1 cellular context compared by ENCODE assay signal in genomic region chr15:38796589-38796988, GRCh38.
TF ChIP-seq lines count a peak whose summit lies in the region.

No MANE protein-coding gene starts in this region.

TF ChIP-seq in GM23338, 12 proteins besides CTCF, POLR2A, EP300 and RAD21 (continued from another document):
- TF ChIP-seq ZNF462 (CRISPR knock-in tag; IDR thresholded peaks at IDR 0.05) (no peak), EZH2 (IDR thresholded peaks at IDR 0.05; ENCODE audit: low read depth, unreplicated experiment) (no peak), CREB1 (CRISPR knock-in tag; IDR thresholded peaks at IDR 0.05; ENCODE audit: low read depth) (no peak), EZH2phosphoT487 (IDR thresholded peaks at IDR 0.05; ENCODE audit: unreplicated experiment) (no peak), REST (IDR thresholded peaks at IDR 0.05; ENCODE audit: unreplicated experiment) (no peak), STAT1 (IDR thresholded peaks at IDR 0.05; ENCODE audit: unreplicated experiment) (no peak), ETS1 (IDR thresholded peaks at IDR 0.05) (no peak), NANOG (IDR thresholded peaks at IDR 0.05; ENCODE audit: borderline replicate concordance) (no peak)
